ENCODE assay signal across 1 cellular context in the genomic region with DNA sequence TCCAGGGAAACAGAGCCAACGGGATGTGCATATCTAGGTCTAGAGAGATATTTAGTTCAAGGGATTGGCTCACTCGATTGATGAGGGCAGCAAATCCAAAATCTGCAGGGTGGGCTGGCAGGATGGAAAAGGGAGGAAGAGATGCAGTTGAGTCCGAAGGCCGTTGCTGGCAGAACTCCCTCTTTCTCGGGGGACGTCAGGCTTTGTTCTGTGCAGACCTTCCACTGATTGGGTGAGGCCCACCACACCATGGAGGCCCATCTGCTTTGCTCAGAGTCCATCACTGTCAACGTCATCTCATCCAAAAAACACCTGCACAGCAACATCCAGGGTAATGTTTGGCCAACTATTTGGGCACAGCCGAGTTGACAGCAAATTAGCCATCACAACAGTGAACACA.
TF ChIP-seq lines count a peak whose summit lies in the region.

No MANE protein-coding gene starts in this region.

TF ChIP-seq in WTC11, 78 proteins besides CTCF, POLR2A, EP300 and RAD21:
- TF ChIP-seq, protein P1, sequence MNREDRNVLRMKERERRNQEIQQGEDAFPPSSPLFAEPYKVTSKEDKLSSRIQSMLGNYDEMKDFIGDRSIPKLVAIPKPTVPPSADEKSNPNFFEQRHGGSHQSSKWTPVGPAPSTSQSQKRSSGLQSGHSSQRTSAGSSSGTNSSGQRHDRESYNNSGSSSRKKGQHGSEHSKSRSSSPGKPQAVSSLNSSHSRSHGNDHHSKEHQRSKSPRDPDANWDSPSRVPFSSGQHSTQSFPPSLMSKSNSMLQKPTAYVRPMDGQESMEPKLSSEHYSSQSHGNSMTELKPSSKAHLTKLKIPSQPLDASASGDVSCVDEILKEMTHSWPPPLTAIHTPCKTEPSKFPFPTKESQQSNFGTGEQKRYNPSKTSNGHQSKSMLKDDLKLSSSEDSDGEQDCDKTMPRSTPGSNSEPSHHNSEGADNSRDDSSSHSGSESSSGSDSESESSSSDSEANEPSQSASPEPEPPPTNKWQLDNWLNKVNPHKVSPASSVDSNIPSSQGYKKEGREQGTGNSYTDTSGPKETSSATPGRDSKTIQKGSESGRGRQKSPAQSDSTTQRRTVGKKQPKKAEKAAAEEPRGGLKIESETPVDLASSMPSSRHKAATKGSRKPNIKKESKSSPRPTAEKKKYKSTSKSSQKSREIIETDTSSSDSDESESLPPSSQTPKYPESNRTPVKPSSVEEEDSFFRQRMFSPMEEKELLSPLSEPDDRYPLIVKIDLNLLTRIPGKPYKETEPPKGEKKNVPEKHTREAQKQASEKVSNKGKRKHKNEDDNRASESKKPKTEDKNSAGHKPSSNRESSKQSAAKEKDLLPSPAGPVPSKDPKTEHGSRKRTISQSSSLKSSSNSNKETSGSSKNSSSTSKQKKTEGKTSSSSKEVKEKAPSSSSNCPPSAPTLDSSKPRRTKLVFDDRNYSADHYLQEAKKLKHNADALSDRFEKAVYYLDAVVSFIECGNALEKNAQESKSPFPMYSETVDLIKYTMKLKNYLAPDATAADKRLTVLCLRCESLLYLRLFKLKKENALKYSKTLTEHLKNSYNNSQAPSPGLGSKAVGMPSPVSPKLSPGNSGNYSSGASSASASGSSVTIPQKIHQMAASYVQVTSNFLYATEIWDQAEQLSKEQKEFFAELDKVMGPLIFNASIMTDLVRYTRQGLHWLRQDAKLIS (CRISPR knock-in tag; IDR thresholded peaks at IDR 0.05; ENCODE audit: borderline replicate concordance): no peak
- TF ChIP-seq NFE2L1 (CRISPR knock-in tag; IDR thresholded peaks at IDR 0.05) (no peak), GTF2I (CRISPR knock-in tag; conservative IDR thresholded peaks at IDR 0.05) (0 out of 2 replicates have a peak, but pooled peaks have one; percentile 5), NFATC4 (CRISPR knock-in tag; IDR thresholded peaks at IDR 0.05) (no peak), CREM (CRISPR knock-in tag; IDR thresholded peaks at IDR 0.05) (no peak), ZNF263 (CRISPR knock-in tag; IDR thresholded peaks at IDR 0.05; ENCODE audit: low read depth) (no peak), ZNF396 (CRISPR knock-in tag; IDR thresholded peaks at IDR 0.05; ENCODE audit: borderline replicate concordance) (no peak), RORB (CRISPR knock-in tag; IDR thresholded peaks at IDR 0.05) (no peak), ZNF121 (CRISPR knock-in tag; IDR thresholded peaks at IDR 0.05) (0 out of 2 replicates have a peak, but pooled peaks have one; percentile 9), ZNF219 (CRISPR knock-in tag; IDR thresholded peaks at IDR 0.05; ENCODE audit: borderline replicate concordance) (no peak), JUN (CRISPR knock-in tag; IDR thresholded peaks at IDR 0.05) (no peak)
- TF ChIP-seq, protein P2, sequence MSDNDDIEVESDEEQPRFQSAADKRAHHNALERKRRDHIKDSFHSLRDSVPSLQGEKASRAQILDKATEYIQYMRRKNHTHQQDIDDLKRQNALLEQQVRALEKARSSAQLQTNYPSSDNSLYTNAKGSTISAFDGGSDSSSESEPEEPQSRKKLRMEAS (CRISPR knock-in tag; IDR thresholded peaks at IDR 0.05): no peak
- TF ChIP-seq, protein P3, sequence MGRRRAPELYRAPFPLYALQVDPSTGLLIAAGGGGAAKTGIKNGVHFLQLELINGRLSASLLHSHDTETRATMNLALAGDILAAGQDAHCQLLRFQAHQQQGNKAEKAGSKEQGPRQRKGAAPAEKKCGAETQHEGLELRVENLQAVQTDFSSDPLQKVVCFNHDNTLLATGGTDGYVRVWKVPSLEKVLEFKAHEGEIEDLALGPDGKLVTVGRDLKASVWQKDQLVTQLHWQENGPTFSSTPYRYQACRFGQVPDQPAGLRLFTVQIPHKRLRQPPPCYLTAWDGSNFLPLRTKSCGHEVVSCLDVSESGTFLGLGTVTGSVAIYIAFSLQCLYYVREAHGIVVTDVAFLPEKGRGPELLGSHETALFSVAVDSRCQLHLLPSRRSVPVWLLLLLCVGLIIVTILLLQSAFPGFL (CRISPR knock-in tag; IDR thresholded peaks at IDR 0.05; ENCODE audit: borderline replicate concordance): no peak
- TF ChIP-seq, protein P4, sequence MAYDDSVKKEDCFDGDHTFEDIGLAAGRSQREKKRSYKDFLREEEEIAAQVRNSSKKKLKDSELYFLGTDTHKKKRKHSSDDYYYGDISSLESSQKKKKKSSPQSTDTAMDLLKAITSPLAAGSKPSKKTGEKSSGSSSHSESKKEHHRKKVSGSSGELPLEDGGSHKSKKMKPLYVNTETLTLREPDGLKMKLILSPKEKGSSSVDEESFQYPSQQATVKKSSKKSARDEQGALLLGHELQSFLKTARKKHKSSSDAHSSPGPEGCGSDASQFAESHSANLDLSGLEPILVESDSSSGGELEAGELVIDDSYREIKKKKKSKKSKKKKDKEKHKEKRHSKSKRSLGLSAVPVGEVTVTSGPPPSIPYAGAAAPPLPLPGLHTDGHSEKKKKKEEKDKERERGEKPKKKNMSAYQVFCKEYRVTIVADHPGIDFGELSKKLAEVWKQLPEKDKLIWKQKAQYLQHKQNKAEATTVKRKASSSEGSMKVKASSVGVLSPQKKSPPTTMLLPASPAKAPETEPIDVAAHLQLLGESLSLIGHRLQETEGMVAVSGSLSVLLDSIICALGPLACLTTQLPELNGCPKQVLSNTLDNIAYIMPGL (CRISPR knock-in tag; IDR thresholded peaks at IDR 0.05): no peak
- TF ChIP-seq, protein P5, sequence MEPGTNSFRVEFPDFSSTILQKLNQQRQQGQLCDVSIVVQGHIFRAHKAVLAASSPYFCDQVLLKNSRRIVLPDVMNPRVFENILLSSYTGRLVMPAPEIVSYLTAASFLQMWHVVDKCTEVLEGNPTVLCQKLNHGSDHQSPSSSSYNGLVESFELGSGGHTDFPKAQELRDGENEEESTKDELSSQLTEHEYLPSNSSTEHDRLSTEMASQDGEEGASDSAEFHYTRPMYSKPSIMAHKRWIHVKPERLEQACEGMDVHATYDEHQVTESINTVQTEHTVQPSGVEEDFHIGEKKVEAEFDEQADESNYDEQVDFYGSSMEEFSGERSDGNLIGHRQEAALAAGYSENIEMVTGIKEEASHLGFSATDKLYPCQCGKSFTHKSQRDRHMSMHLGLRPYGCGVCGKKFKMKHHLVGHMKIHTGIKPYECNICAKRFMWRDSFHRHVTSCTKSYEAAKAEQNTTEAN (CRISPR knock-in tag; IDR thresholded peaks at IDR 0.05): no peak
- TF ChIP-seq, protein P6, sequence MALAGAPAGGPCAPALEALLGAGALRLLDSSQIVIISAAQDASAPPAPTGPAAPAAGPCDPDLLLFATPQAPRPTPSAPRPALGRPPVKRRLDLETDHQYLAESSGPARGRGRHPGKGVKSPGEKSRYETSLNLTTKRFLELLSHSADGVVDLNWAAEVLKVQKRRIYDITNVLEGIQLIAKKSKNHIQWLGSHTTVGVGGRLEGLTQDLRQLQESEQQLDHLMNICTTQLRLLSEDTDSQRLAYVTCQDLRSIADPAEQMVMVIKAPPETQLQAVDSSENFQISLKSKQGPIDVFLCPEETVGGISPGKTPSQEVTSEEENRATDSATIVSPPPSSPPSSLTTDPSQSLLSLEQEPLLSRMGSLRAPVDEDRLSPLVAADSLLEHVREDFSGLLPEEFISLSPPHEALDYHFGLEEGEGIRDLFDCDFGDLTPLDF (CRISPR knock-in tag; IDR thresholded peaks at IDR 0.05): no peak
- TF ChIP-seq, protein P7, sequence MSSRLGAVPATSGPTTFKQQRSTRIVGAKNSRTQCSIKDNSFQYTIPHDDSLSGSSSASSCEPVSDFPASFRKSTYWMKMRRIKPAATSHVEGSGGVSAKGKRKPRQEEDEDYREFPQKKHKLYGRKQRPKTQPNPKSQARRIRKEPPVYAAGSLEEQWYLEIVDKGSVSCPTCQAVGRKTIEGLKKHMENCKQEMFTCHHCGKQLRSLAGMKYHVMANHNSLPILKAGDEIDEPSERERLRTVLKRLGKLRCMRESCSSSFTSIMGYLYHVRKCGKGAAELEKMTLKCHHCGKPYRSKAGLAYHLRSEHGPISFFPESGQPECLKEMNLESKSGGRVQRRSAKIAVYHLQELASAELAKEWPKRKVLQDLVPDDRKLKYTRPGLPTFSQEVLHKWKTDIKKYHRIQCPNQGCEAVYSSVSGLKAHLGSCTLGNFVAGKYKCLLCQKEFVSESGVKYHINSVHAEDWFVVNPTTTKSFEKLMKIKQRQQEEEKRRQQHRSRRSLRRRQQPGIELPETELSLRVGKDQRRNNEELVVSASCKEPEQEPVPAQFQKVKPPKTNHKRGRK (CRISPR knock-in tag; IDR thresholded peaks at IDR 0.05; ENCODE audit: borderline replicate concordance): no peak
